Comparison of ENCODE assay signal across 1 cellular context in the genomic region with DNA sequence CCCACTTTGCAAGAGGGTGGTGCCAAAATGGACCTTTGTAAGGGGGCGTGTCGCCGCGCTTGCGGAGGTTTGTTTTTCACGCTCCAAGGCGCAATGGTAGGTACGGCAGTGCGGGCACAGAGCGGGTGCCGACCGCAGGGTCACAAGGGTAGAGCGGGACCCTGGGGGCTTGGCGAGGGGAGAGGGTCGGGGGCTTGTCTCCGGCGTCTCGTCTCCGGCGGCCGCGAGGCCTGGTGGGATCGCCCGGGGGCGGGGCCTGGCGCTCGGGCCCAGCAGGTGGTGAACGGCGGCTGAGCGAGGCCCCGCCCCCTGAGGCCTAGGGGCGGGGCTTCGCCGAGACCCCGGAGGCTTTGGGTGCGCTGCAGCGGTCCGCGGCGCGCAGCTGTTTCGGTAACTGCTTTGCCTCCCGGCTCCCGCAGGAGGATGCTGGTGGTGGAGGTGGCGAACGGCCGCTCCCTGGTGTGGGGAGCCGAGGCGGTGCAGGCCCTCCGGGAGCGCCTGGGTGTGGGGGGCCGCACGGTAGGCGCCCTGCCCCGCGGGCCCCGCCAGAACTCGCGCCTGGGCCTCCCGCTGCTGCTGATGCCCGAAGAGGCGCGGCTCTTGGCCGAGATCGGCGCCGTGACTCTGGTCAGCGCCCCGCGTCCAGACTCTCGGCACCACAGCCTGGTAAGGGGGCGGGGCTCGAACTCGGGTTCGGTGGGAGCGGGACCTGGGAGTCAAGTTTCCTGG.
TF ChIP-seq lines count a peak whose summit lies in the region.

TSEN34 (plus strand) TSS at position 367 of the 729 bp plus-strand sequence; CDS start at position 424, 57 bp downstream.

TF ChIP-seq in H1, 55 proteins besides CTCF, POLR2A, EP300 and RAD21:
- TF ChIP-seq SIN3A (conservative IDR thresholded peaks at IDR 0.05 in 1 of 2, IDR thresholded peaks at IDR 0.05 in 1 of 2; ENCODE audit: low read depth in 1 of 2, low read length in 2 of 2) (peak; percentile 23 to 82; a peak in 2 of 4 replicates), CBX5 (IDR thresholded peaks at IDR 0.05; ENCODE audit: low read depth, low read length) (no peak), FOSL1 (IDR thresholded peaks at IDR 0.05; ENCODE audit: insufficient read depth, low read depth, low read length) (no peak), SRF (IDR thresholded peaks at IDR 0.05; ENCODE audit: low read depth, low read length) (no peak), ZNF274 (IDR thresholded peaks at IDR 0.05; ENCODE audit: borderline replicate concordance, extremely low read depth, low read length) (no peak), TAF7 (optimal IDR thresholded peaks at IDR 0.05; ENCODE audit: borderline replicate concordance, low read depth, low read length) (peak; percentile 48), SP2 (IDR thresholded peaks at IDR 0.05; ENCODE audit: low read length) (no peak), EZH2 (IDR thresholded peaks at IDR 0.05; ENCODE audit: low read depth, low read length, severe bottlenecking) (no peak), SAP30 (IDR thresholded peaks at IDR 0.05; ENCODE audit: insufficient read depth, insufficient replicate concordance, low read length) (peak; percentile 68), RXRA (IDR thresholded peaks at IDR 0.05; ENCODE audit: insufficient read depth, low read depth, low read length) (no peak), CBX8 (IDR thresholded peaks at IDR 0.05; ENCODE audit: borderline replicate concordance, low read depth, low read length) (no peak), POLR2AphosphoS5 (IDR thresholded peaks at IDR 0.05; ENCODE audit: low read depth, low read length) (peak; percentile 44; the same call in 1 of the 2 replicates), TAF1 (IDR thresholded peaks at IDR 0.05; ENCODE audit: low read depth, low read length) (peak; percentile 65; the same call in 1 of the 2 replicates), CHD1 (IDR thresholded peaks at IDR 0.05; ENCODE audit: low read depth, low read length) (no peak), KDM4A (IDR thresholded peaks at IDR 0.05; ENCODE audit: low read depth, low read length, severe bottlenecking) (peak; percentile 84), SP4 (IDR thresholded peaks at IDR 0.05; ENCODE audit: low read length) (no peak), BRCA1 (IDR thresholded peaks at IDR 0.05; ENCODE audit: low read depth, low read length) (no peak), RBBP5 (IDR thresholded peaks at IDR 0.05; ENCODE audit: borderline replicate concordance, low read depth, low read length) (no peak), SUZ12 (IDR thresholded peaks at IDR 0.05; ENCODE audit: low read length) (no peak), JUND (IDR thresholded peaks at IDR 0.05; ENCODE audit: low read length) (no peak), SIX5 (IDR thresholded peaks at IDR 0.05; ENCODE audit: low read depth, low read length) (no peak), PHF8 (conservative IDR thresholded peaks at IDR 0.05; ENCODE audit: low read depth, low read length) (peak; percentile 81), ATF2 (IDR thresholded peaks at IDR 0.05; ENCODE audit: low read length) (no peak), CEBPB (IDR thresholded peaks at IDR 0.05; ENCODE audit: low read depth, low read length) (no peak), CHD7 (IDR thresholded peaks at IDR 0.05; ENCODE audit: insufficient replicate concordance, low read length) (no peak), TEAD4 (IDR thresholded peaks at IDR 0.05; ENCODE audit: low read depth, low read length) (no peak), CHD2 (IDR thresholded peaks at IDR 0.05; ENCODE audit: low read length) (no peak)
- TF ChIP-seq, protein P1, sequence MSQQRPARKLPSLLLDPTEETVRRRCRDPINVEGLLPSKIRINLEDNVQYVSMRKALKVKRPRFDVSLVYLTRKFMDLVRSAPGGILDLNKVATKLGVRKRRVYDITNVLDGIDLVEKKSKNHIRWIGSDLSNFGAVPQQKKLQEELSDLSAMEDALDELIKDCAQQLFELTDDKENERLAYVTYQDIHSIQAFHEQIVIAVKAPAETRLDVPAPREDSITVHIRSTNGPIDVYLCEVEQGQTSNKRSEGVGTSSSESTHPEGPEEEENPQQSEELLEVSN (IDR thresholded peaks at IDR 0.05), result 0 out of 2 replicates have a peak, but pooled peaks have one; percentile 3
- TF ChIP-seq, protein P2, sequence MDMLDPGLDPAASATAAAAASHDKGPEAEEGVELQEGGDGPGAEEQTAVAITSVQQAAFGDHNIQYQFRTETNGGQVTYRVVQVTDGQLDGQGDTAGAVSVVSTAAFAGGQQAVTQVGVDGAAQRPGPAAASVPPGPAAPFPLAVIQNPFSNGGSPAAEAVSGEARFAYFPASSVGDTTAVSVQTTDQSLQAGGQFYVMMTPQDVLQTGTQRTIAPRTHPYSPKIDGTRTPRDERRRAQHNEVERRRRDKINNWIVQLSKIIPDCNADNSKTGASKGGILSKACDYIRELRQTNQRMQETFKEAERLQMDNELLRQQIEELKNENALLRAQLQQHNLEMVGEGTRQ (IDR thresholded peaks at IDR 0.05; ENCODE audit: low read length), result no peak
- TF ChIP-seq, protein P3, sequence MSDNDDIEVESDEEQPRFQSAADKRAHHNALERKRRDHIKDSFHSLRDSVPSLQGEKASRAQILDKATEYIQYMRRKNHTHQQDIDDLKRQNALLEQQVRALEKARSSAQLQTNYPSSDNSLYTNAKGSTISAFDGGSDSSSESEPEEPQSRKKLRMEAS (IDR thresholded peaks at IDR 0.05), result no peak
TF ChIP-seq in H1: peak in this region for 8.
